1 cellular context compared by ENCODE assay signal in genomic region chr1:47841356-47841755, GRCh38.
TF ChIP-seq lines count a peak whose summit lies in the region.

No MANE protein-coding gene starts in this region.

TF ChIP-seq in WTC11, 78 proteins besides CTCF, POLR2A, EP300 and RAD21 (continued from another document):
- TF ChIP-seq IRF1 (CRISPR knock-in tag; IDR thresholded peaks at IDR 0.05) (no peak), HMGXB4 (CRISPR knock-in tag; IDR thresholded peaks at IDR 0.05) (no peak), ZMAT4 (CRISPR knock-in tag; IDR thresholded peaks at IDR 0.05) (no peak), CDX4 (CRISPR knock-in tag; IDR thresholded peaks at IDR 0.05; ENCODE audit: borderline replicate concordance) (no peak)
- TF ChIP-seq, protein P1, sequence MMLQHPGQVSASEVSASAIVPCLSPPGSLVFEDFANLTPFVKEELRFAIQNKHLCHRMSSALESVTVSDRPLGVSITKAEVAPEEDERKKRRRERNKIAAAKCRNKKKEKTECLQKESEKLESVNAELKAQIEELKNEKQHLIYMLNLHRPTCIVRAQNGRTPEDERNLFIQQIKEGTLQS (CRISPR knock-in tag; conservative IDR thresholded peaks at IDR 0.05) = no peak
- TF ChIP-seq, protein P2, sequence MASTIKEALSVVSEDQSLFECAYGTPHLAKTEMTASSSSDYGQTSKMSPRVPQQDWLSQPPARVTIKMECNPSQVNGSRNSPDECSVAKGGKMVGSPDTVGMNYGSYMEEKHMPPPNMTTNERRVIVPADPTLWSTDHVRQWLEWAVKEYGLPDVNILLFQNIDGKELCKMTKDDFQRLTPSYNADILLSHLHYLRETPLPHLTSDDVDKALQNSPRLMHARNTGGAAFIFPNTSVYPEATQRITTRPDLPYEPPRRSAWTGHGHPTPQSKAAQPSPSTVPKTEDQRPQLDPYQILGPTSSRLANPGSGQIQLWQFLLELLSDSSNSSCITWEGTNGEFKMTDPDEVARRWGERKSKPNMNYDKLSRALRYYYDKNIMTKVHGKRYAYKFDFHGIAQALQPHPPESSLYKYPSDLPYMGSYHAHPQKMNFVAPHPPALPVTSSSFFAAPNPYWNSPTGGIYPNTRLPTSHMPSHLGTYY (CRISPR knock-in tag; IDR thresholded peaks at IDR 0.05) = no peak
- TF ChIP-seq, protein P3, sequence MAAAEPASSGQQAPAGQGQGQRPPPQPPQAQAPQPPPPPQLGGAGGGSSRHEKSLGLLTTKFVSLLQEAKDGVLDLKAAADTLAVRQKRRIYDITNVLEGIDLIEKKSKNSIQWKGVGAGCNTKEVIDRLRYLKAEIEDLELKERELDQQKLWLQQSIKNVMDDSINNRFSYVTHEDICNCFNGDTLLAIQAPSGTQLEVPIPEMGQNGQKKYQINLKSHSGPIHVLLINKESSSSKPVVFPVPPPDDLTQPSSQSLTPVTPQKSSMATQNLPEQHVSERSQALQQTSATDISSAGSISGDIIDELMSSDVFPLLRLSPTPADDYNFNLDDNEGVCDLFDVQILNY (CRISPR knock-in tag; IDR thresholded peaks at IDR 0.05) = no peak
